Comparison of ENCODE assay signal across 13 cellular contexts in the genomic region with DNA sequence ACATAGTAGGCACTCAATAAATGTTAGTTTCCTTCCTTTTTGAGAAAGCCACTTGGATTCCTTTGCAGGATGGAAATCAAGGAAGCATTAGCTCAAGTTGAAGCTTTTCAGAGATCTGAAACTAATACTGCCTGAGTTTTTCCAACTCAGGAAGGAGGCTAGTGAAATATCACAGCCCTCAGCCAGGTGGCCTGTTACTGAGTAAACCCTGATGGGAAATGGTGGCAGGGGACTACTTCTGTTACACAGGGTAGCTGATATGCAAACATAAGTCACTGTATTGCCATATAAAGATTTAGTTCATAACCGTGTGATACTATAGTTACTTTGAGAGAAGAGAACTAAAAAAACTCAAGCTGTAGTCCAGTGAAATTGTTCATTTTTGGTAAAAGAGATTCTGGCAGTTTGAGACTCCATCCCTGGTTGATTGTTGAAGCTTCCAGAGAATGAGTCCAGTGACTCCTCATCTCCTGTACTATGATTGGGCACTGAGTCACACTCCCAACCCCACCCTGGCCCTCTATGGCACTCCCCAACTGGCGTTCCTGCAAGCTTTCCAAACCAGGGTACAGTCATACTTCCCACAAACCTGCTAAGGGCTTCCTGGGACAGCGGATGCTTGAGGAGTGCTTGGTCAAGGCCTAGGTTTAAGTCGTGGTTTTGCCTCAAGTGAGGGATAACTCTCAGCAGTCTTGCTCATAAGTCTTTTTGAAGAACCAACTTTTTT.
DNase-seq lines count a peak whose midpoint lies in the region; ATAC-seq, FAIRE-seq and TF ChIP-seq lines count a peak whose summit lies in the region.
"Had no signal": no experiment of that assay in that cellular context is flagged by ENCODE, and none has a peak within 500 bp of the region (broad histone marks: within the 10 kb centered on the region; RNA-seq: fewer than 3 reads in every experiment).

No MANE protein-coding gene starts in this region.

- H3K4me3 Mint-ChIP-seq in WTC11, result no peak overlapping the region

- H3K9me3 Mint-ChIP-seq in WTC11, result no peaks in the 10 kb centered on the region; the same call in 1 of the 2 replicates

- H3K79me2 ChIP-seq in OCI-LY3 (ENCODE audit: low read length), result no peaks in the 10 kb centered on the region
- no peaks in the 10 kb centered on the region for H3K79me2 ChIP-seq in smooth muscle cell (ENCODE audit: low read depth)

- H3K36me3 ChIP-seq in OCI-LY3 (replicated peaks; ENCODE audit: low read depth, low read length), result no peaks in the 10 kb centered on the region
- H3K36me3 ChIP-seq in smooth muscle cell (ENCODE audit: low read depth), result no peaks in the 10 kb centered on the region

- H3K36me3 Mint-ChIP-seq in WTC11, result no peaks in the 10 kb centered on the region

- peaks cover 78% of the 10 kb centered on the region for H3K4me1 ChIP-seq in OCI-LY3 (ENCODE audit: low read length)
- no peaks in the 10 kb centered on the region for H3K4me1 ChIP-seq in smooth muscle cell (ENCODE audit: low read depth)

- H3K27me3 ChIP-seq in OCI-LY3 (ENCODE audit: low read depth, low read length), result no peaks in the 10 kb centered on the region
- no peaks in the 10 kb centered on the region for H3K27me3 ChIP-seq in smooth muscle cell (ENCODE audit: low read depth)

- DNase-seq in DMS53 (lab: John Stamatoyannopoulos, UW) (peak; percentile 39), DMS53 treated with DMSO at 0.1 percent for 48 hours (lab: John Stamatoyannopoulos, UW; ENCODE audit: unreplicated experiment) (no peak), epithelial cell of prostate (ENCODE audit: low read depth, low spot score) (peak; percentile 82), smooth muscle cell (lab: John Stamatoyannopoulos, UW; ENCODE audit: unreplicated experiment) (no peak), WTC11 (ENCODE audit: low spot score) (no peak), HTR-8/SVneo (ENCODE audit: insufficient read length, low spot score) (no peak)
- DNase-seq: GDM1; stimulated activated CD8-positive, alpha-beta memory T cell treated with anti-CD3 and anti-CD28 coated beads, Interleukin-4, amount 100 ng/mL, for 48 hours; SW 1271 had no signal

- H3K27ac ChIP-seq in OCI-LY3 (ENCODE audit: low read length), result peak overlapping the region; percentile 68
- H3K27ac ChIP-seq in epithelial cell of prostate, result peak overlapping the region; percentile 94
- H3K27ac ChIP-seq in smooth muscle cell (ENCODE audit: low read depth), result peak overlapping the region; percentile 26
- H3K27ac ChIP-seq: 22Rv1 had no signal

- H3K9me3 ChIP-seq in OCI-LY3 (ENCODE audit: insufficient read depth, low read length) (no peaks in the 10 kb centered on the region), smooth muscle cell (replicated peaks; ENCODE audit: low read depth) (no peaks in the 10 kb centered on the region)

- no peak overlapping the region for H3K27ac Mint-ChIP-seq in WTC11

- peaks cover 11% of the 10 kb centered on the region; the same call in 1 of the 2 replicates for H3K4me1 Mint-ChIP-seq in WTC11

- POLR2A ChIA-PET in WTC11 (lab: Charles Lee), result no interaction called here

- no peak overlapping the region for H3K9ac ChIP-seq in OCI-LY3 (ENCODE audit: low read length)
- no peak overlapping the region for H3K9ac ChIP-seq in smooth muscle cell (ENCODE audit: low read depth)

- H3K4me3 ChIP-seq in OCI-LY3 (ENCODE audit: low read length) (no peak overlapping the region), smooth muscle cell (no peak overlapping the region)
- H3K4me3 ChIP-seq: skin epidermis had no signal

- 58% methylated on average over 4 of the region's 4 CpGs for WGBS in smooth muscle cell (ENCODE audit: low lambda C conversion rate)

- H3K27me3 Mint-ChIP-seq in WTC11 (ENCODE audit: low read depth), result no peaks in the 10 kb centered on the region; the same call in 1 of the 2 replicates

- H3F3A ChIP-seq in smooth muscle cell (ENCODE audit: low read depth), result no peaks in the 10 kb centered on the region

- TF ChIP-seq CTCF in OCI-LY3 (IDR thresholded peaks at IDR 0.05; ENCODE audit: low read depth, low read length) (no peak), smooth muscle cell (IDR thresholded peaks at IDR 0.05; ENCODE audit: borderline replicate concordance, insufficient read depth, poor library complexity, severe bottlenecking) (no peak), WTC11 (IDR thresholded peaks at IDR 0.05) (no peak)

- CTCF ChIA-PET in WTC11 (lab: Charles Lee), result interaction anchor here (1.2 kb wide), 1 partner anchor 269 kb away, joined by 3 read pairs; no protein-coding TSS in a partner anchor

- H2AFZ ChIP-seq in OCI-LY3 (ENCODE audit: low read depth, low read length) (no peak overlapping the region), smooth muscle cell (ENCODE audit: low read depth) (no peak overlapping the region)

- no peak overlapping the region for H3K4me2 ChIP-seq in OCI-LY3 (ENCODE audit: low read length)
- no peak overlapping the region for H3K4me2 ChIP-seq in smooth muscle cell

- no peak for FAIRE-seq in HTR-8/SVneo (lab: Jason Lieb, UNC)

- H4K20me1 ChIP-seq in OCI-LY3 (ENCODE audit: insufficient read depth, low read length) (no peaks in the 10 kb centered on the region), smooth muscle cell (ENCODE audit: low read depth) (no peaks in the 10 kb centered on the region)

- no peak for ATAC-seq in WTC11
- ATAC-seq in HG03571 (IDR thresholded peaks at IDR 0.05; ENCODE audit: unreplicated experiment), result no peak

TF ChIP-seq in WTC11, 78 proteins besides CTCF, POLR2A, EP300 and RAD21:
- TF ChIP-seq JAZF1 (CRISPR knock-in tag; IDR thresholded peaks at IDR 0.05) (no peak), NR3C1 (CRISPR knock-in tag; conservative IDR thresholded peaks at IDR 0.05; ENCODE audit: low read depth) (no peak), ZNF219 (CRISPR knock-in tag; IDR thresholded peaks at IDR 0.05; ENCODE audit: borderline replicate concordance) (no peak), ZNF121 (CRISPR knock-in tag; IDR thresholded peaks at IDR 0.05) (no peak), FOXJ3 (CRISPR knock-in tag; IDR thresholded peaks at IDR 0.05; ENCODE audit: borderline replicate concordance) (no peak), SMAD3 (CRISPR knock-in tag; IDR thresholded peaks at IDR 0.05; ENCODE audit: borderline replicate concordance) (no peak), ZNF263 (CRISPR knock-in tag; IDR thresholded peaks at IDR 0.05; ENCODE audit: low read depth) (no peak), ZNF396 (CRISPR knock-in tag; IDR thresholded peaks at IDR 0.05; ENCODE audit: borderline replicate concordance) (no peak), ZNF232 (CRISPR knock-in tag; IDR thresholded peaks at IDR 0.05) (no peak)
- TF ChIP-seq, protein P1, sequence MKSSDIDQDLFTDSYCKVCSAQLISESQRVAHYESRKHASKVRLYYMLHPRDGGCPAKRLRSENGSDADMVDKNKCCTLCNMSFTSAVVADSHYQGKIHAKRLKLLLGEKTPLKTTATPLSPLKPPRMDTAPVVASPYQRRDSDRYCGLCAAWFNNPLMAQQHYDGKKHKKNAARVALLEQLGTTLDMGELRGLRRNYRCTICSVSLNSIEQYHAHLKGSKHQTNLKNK (CRISPR knock-in tag; IDR thresholded peaks at IDR 0.05), result no peak
- TF ChIP-seq, protein P2, sequence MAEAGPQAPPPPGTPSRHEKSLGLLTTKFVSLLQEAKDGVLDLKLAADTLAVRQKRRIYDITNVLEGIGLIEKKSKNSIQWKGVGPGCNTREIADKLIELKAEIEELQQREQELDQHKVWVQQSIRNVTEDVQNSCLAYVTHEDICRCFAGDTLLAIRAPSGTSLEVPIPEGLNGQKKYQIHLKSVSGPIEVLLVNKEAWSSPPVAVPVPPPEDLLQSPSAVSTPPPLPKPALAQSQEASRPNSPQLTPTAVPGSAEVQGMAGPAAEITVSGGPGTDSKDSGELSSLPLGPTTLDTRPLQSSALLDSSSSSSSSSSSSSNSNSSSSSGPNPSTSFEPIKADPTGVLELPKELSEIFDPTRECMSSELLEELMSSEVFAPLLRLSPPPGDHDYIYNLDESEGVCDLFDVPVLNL (CRISPR knock-in tag; IDR thresholded peaks at IDR 0.05; ENCODE audit: borderline replicate concordance, low read depth), result no peak
- TF ChIP-seq, protein P3, sequence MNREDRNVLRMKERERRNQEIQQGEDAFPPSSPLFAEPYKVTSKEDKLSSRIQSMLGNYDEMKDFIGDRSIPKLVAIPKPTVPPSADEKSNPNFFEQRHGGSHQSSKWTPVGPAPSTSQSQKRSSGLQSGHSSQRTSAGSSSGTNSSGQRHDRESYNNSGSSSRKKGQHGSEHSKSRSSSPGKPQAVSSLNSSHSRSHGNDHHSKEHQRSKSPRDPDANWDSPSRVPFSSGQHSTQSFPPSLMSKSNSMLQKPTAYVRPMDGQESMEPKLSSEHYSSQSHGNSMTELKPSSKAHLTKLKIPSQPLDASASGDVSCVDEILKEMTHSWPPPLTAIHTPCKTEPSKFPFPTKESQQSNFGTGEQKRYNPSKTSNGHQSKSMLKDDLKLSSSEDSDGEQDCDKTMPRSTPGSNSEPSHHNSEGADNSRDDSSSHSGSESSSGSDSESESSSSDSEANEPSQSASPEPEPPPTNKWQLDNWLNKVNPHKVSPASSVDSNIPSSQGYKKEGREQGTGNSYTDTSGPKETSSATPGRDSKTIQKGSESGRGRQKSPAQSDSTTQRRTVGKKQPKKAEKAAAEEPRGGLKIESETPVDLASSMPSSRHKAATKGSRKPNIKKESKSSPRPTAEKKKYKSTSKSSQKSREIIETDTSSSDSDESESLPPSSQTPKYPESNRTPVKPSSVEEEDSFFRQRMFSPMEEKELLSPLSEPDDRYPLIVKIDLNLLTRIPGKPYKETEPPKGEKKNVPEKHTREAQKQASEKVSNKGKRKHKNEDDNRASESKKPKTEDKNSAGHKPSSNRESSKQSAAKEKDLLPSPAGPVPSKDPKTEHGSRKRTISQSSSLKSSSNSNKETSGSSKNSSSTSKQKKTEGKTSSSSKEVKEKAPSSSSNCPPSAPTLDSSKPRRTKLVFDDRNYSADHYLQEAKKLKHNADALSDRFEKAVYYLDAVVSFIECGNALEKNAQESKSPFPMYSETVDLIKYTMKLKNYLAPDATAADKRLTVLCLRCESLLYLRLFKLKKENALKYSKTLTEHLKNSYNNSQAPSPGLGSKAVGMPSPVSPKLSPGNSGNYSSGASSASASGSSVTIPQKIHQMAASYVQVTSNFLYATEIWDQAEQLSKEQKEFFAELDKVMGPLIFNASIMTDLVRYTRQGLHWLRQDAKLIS (CRISPR knock-in tag; IDR thresholded peaks at IDR 0.05; ENCODE audit: borderline replicate concordance), result no peak
TF ChIP-seq in WTC11: peak in this region for 0.

Comparison
In these comparisons a context has a peak if more than half of its experiments do, and no peak if none do; other contexts are left out.
1. DNase-seq: peak in DMS53 (single experiment) and epithelial cell of prostate (single experiment); none in DMS53 treated with DMSO at 0.1 percent for 48 hours (single experiment), smooth muscle cell (single experiment), WTC11 (single experiment) and HTR-8/SVneo (single experiment).
2. H3K27ac ChIP-seq: peak in every context shown above with its lines; median percentile 94 in epithelial cell of prostate; 68 in OCI-LY3; 26 in smooth muscle cell.